Comparison of ENCODE assay signal across 8 cellular contexts in genomic region chr4:153465145-153465544, GRCh38. TPM values are rescaled to one million over a fixed set of nuclear protein-coding genes. Genes with fewer than 3 reads are reported as not detected.
A peak's percentile ranks its signal among the peaks of the same experiment; 100 is the strongest.
DNase-seq lines count a peak whose midpoint lies in the region; ATAC-seq and TF ChIP-seq lines count a peak whose summit lies in the region.

No MANE protein-coding gene starts in this region.

- peak overlapping the region; percentile 95 for H3K4me2 ChIP-seq in OCI-LY7 (ENCODE audit: low read length)

- no peaks in the 10 kb centered on the region for H3K27me3 ChIP-seq in prostate gland (replicated peaks; ENCODE audit: insufficient read depth)

- DNase-seq in OCI-LY7 (ENCODE audit: low spot score) (peak; percentile 58), epithelial cell of proximal tubule (ENCODE audit: low read depth) (no peak), prostate gland (ENCODE audit: low spot score) (no peak), mesenteric fat pad (ENCODE audit: low spot score) (no peak), AG20443 (ENCODE audit: low spot score) (no peak), hippocampal formation (lab: John Stamatoyannopoulos, UW) (no peak)

- no peaks in the 10 kb centered on the region for H3K9me3 ChIP-seq in OCI-LY7 (ENCODE audit: low read length)
- H3K9me3 ChIP-seq in prostate gland = no peaks in the 10 kb centered on the region

- no peaks in the 10 kb centered on the region for H3K9me2 ChIP-seq in OCI-LY7 (ENCODE audit: insufficient read depth, low read length)

- H4K20me1 ChIP-seq in OCI-LY7 (ENCODE audit: insufficient read depth, low read length) = peaks cover 26% of the 10 kb centered on the region

- TF ChIP-seq POLR2A in prostate gland (IDR thresholded peaks at IDR 0.05) = no peak

- no TSS peak for BruUV-seq in OCI-LY7 (replicated peaks; lab: Mats Ljungman, UMichigan)

- no peak for ATAC-seq in HG03025 (IDR thresholded peaks at IDR 0.05; ENCODE audit: low FRiP score, unreplicated experiment)

- CTCF ChIA-PET in OCI-LY7 (lab: Charles Lee; ENCODE audit: unreplicated experiment) = interaction anchor here (1.0 to 1.3 kb wide), 3 partner anchors 31 to 109 kb away, joined by 3 to 4 read pairs (median 3); no protein-coding TSS in a partner anchor

- intact Hi-C loops in OCI-LY7 (cut with micrococcal nuclease; ENCODE audit: unreplicated experiment) (no loop called here), prostate gland (cut with DNase I) (loop anchor here (5.0 to 10.0 kb wide), 2 partner anchors 118 to 240 kb away; no protein-coding TSS in a partner anchor)

- H2AFZ ChIP-seq in OCI-LY7 (ENCODE audit: low read length) = no peak overlapping the region; the same call in 1 of the 2 replicates

- POLR2A ChIA-PET in OCI-LY7 (lab: Charles Lee) = interaction anchor here (0.6 to 6.4 kb wide), 21 partner anchors 10 to 183 kb away, joined by 3 to 60 read pairs (median 5); partner anchors contain the start of gene MND1

- H3K4me3 ChIP-seq in GM08714 (ENCODE audit: low read length) (peak overlapping the region; percentile 75; the same call in 1 of the 2 replicates), OCI-LY7 (ENCODE audit: low read depth, low read length, poor library complexity, severe bottlenecking) (peak overlapping the region; percentile 69), epithelial cell of proximal tubule (ENCODE audit: low read depth, low read length) (peak overlapping the region; percentile 81), prostate gland (no peak overlapping the region)

- peak overlapping the region; percentile 89 for H3K27ac ChIP-seq in OCI-LY7 (ENCODE audit: low read depth, low read length, poor library complexity, severe bottlenecking)
- H3K27ac ChIP-seq in prostate gland = peak overlapping the region; percentile 50 to 64

- peaks cover 44% of the 10 kb centered on the region for H3K79me2 ChIP-seq in OCI-LY7 (ENCODE audit: insufficient read depth, low read depth, low read length)

- TF ChIP-seq CTCF in OCI-LY7 (conservative IDR thresholded peaks at IDR 0.05; ENCODE audit: low read length) (no peak), epithelial cell of proximal tubule (conservative IDR thresholded peaks at IDR 0.05; ENCODE audit: low read depth, low read length) (no peak), prostate gland (IDR thresholded peaks at IDR 0.05) (no peak)

- WGBS in prostate gland = 36% methylated on average over 4 of the region's 4 CpGs

- H3K4me1 ChIP-seq in OCI-LY7 (ENCODE audit: insufficient read depth, low read length, poor library complexity, severe bottlenecking) (peaks cover 35% of the 10 kb centered on the region), prostate gland (replicated peaks) (no peaks in the 10 kb centered on the region)

- peaks cover 37% of the 10 kb centered on the region for H3K36me3 ChIP-seq in OCI-LY7 (ENCODE audit: insufficient read depth, low read length)
- H3K36me3 ChIP-seq in prostate gland = no peaks in the 10 kb centered on the region

RNA-seq across cellular contexts. Expression of gene TMEM131L, which starts 1.0 kb away (rescaled TPM):
- total RNA-seq in OCI-LY7 (2014; rRNA removed; shearing (Covaris generic)) = 98.7 and 148 TPM in 2 replicates
- 133 and 169 TPM in 2 replicates for total RNA-seq in OCI-LY7 (2022)
- 4.5 and 8.0 TPM in 2 replicates for total RNA-seq in epithelial cell of proximal tubule
- 10 to 100 TPM in 1 of 2 donors, 1 to 10 TPM in 1; 9.3 to 12.5 TPM for total RNA-seq in prostate gland
- 27.0 TPM for total RNA-seq in mesenteric fat pad

Comparison
In these comparisons a context has a peak if more than half of its experiments do, and no peak if none do; other contexts are left out.
1. H3K4me3 ChIP-seq: peak in GM08714 (single experiment), OCI-LY7 (single experiment) and epithelial cell of proximal tubule (single experiment); none in prostate gland (0 of 2).